Comparison of ENCODE assay signal across 11 cellular contexts in genomic region chr2:119809329-119810038, GRCh38. TPM values are rescaled to one million over a fixed set of nuclear protein-coding genes. Genes with fewer than 3 reads are reported as not detected.
DNase-seq lines count a peak whose midpoint lies in the region; ATAC-seq and TF ChIP-seq lines count a peak whose summit lies in the region.
"Had no signal": no experiment of that assay in that cellular context is flagged by ENCODE, and none has a peak within 500 bp of the region (broad histone marks: within the 10 kb centered on the region; RNA-seq: fewer than 3 reads in every experiment).

No MANE protein-coding gene starts in this region.

- peaks cover 27% of the 10 kb centered on the region for H3K79me2 ChIP-seq in neural progenitor cell (ENCODE audit: low read depth)

- no peak overlapping the region for H3K4me3 ChIP-seq in neural progenitor cell
- no peak overlapping the region for H3K4me3 ChIP-seq in colonic mucosa
- H3K4me3 ChIP-seq in HAP-1 = no peak overlapping the region

- H3K4me2 ChIP-seq in neural progenitor cell = no peak overlapping the region

- peak overlapping the region; percentile 23 for H3K27ac ChIP-seq in neural progenitor cell
- H3K27ac ChIP-seq in colonic mucosa = no peak overlapping the region

- H3K4me1 Mint-ChIP-seq in neural progenitor cell = no peaks in the 10 kb centered on the region

- H3K27ac Mint-ChIP-seq in neural progenitor cell = no peak overlapping the region
- H3K27ac Mint-ChIP-seq: T-helper 1 cell treated with Interleukin-12 subunit alpha and Interleukin-12 subunit beta and Interleukin-4 antibody, amounts not matched to agents 30 μg/mL and 1 μg/mL, for 36 hours had no signal

- H3K27me3 Mint-ChIP-seq in neural progenitor cell (ENCODE audit: insufficient read depth, low read depth) = peaks cover 2% of the 10 kb centered on the region

- intact Hi-C loops in colonic mucosa (cut with DNase I) = no loop called here

- H3K4me1 ChIP-seq in neural progenitor cell = no peaks in the 10 kb centered on the region
- H3K4me1 ChIP-seq in colonic mucosa = no peaks in the 10 kb centered on the region
- H3K4me1 ChIP-seq in HAP-1 = peaks cover 10% of the 10 kb centered on the region

- H3K9me3 ChIP-seq in neural progenitor cell (ENCODE audit: low read depth) (peaks cover 2% of the 10 kb centered on the region), colonic mucosa (no peaks in the 10 kb centered on the region), HAP-1 (peaks cover 3% of the 10 kb centered on the region; the same call in 1 of the 2 replicates)

- no peak for ATAC-seq in HG02973 (IDR thresholded peaks at IDR 0.05; ENCODE audit: unreplicated experiment)
- ATAC-seq in GM21515 (IDR thresholded peaks at IDR 0.05; ENCODE audit: unreplicated experiment) = no peak

- peaks cover 9% of the 10 kb centered on the region for H4K20me1 ChIP-seq in neural progenitor cell (ENCODE audit: low read depth)

- H3K36me3 ChIP-seq in neural progenitor cell = no peaks in the 10 kb centered on the region
- H3K36me3 ChIP-seq in colonic mucosa = no peaks in the 10 kb centered on the region
- no peaks in the 10 kb centered on the region for H3K36me3 ChIP-seq in HAP-1 (replicated peaks)

- H2AFZ ChIP-seq in neural progenitor cell (replicated peaks) = no peak overlapping the region

- H3K27me3 ChIP-seq in neural progenitor cell = no peaks in the 10 kb centered on the region
- no peaks in the 10 kb centered on the region for H3K27me3 ChIP-seq in colonic mucosa
- H3K27me3 ChIP-seq in HAP-1 (ENCODE audit: low read depth) = no peaks in the 10 kb centered on the region

- no peaks in the 10 kb centered on the region for H3F3A ChIP-seq in neural progenitor cell (ENCODE audit: low read depth)

- H3K9me3 Mint-ChIP-seq in neural progenitor cell = peaks cover 28% of the 10 kb centered on the region

- H3K9ac ChIP-seq in neural progenitor cell (no peak overlapping the region), colonic mucosa (ENCODE audit: low read depth in 2 of 2, low read length in 2 of 2) (no peak overlapping the region)

- peaks cover 25% of the 10 kb centered on the region for H3K36me3 Mint-ChIP-seq in neural progenitor cell

- DNase-seq in EH (ENCODE audit: low read depth) = peak; percentile 68
- DNase-seq in NCI-H69 (lab: John Stamatoyannopoulos, UW) = peak; percentile 9
- peak; percentile 64 to 92 for DNase-seq in dermis microvascular lymphatic vessel endothelial cell (ENCODE audit: low read depth in 2 of 2)
- DNase-seq in neural progenitor cell (ENCODE audit: low spot score) = no peak
- DNase-seq in colonic mucosa = no peak
- no peak for DNase-seq in HAP-1 (ENCODE audit: low spot score in 2 of 2)
- DNase-seq: activated T-cell treated with anti-CD3 and anti-CD28 coated beads for 4 hours, cortex of kidney had no signal

- no peak for TF ChIP-seq CTCF in neural progenitor cell (IDR thresholded peaks at IDR 0.05)
- TF ChIP-seq CTCF in colonic mucosa (IDR thresholded peaks at IDR 0.05) = no peak

- in situ Hi-C loops in HAP-1 (cut with MboI; ENCODE audit: low sequenced_read_pairs) = no loop called here

- H3K4me3 Mint-ChIP-seq in neural progenitor cell = no peak overlapping the region
- H3K4me3 Mint-ChIP-seq: T-helper 1 cell treated with Interleukin-12 subunit alpha and Interleukin-12 subunit beta and Interleukin-4 antibody, amounts not matched to agents 30 μg/mL and 1 μg/mL, for 36 hours had no signal

RNA-seq across cellular contexts. Expression of gene PTPN4, which starts 49.8 kb away (rescaled TPM):
- total RNA-seq in dermis microvascular lymphatic vessel endothelial cell (25.4 and 27.1 TPM in 2 replicates), neural progenitor cell (ENCODE audit: low replicate concordance) (51.8 and 52.1 TPM in 2 replicates), colonic mucosa (10 to 100 TPM; 20.4 to 28.2 TPM)

Comparison
In these comparisons a context has a peak if more than half of its experiments do, and no peak if none do; other contexts are left out.
1. DNase-seq: peak in EH (single experiment), NCI-H69 (single experiment) and dermis microvascular lymphatic vessel endothelial cell (2 of 2); none in neural progenitor cell (single experiment), colonic mucosa (single experiment) and HAP-1 (0 of 2).